In genomic region chr20:38601216-38602184, GRCh38 we compare ENCODE assay signal across 1 cellular context.
A peak's percentile ranks its signal among the peaks of the same experiment; 100 is the strongest.
TF ChIP-seq lines count a peak whose summit lies in the region.

Gene ARHGAP40 (plus strand): TSS chr20:38601809.

TF ChIP-seq in HepG2, 621 proteins besides CTCF, POLR2A, EP300 and RAD21 (continued from another document and continues in another):
- TF ChIP-seq, protein P1, sequence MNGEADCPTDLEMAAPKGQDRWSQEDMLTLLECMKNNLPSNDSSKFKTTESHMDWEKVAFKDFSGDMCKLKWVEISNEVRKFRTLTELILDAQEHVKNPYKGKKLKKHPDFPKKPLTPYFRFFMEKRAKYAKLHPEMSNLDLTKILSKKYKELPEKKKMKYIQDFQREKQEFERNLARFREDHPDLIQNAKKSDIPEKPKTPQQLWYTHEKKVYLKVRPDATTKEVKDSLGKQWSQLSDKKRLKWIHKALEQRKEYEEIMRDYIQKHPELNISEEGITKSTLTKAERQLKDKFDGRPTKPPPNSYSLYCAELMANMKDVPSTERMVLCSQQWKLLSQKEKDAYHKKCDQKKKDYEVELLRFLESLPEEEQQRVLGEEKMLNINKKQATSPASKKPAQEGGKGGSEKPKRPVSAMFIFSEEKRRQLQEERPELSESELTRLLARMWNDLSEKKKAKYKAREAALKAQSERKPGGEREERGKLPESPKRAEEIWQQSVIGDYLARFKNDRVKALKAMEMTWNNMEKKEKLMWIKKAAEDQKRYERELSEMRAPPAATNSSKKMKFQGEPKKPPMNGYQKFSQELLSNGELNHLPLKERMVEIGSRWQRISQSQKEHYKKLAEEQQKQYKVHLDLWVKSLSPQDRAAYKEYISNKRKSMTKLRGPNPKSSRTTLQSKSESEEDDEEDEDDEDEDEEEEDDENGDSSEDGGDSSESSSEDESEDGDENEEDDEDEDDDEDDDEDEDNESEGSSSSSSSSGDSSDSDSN (CRISPR knock-in tag; IDR thresholded peaks at IDR 0.05): peak; percentile 50; the same call in 1 of the 2 replicates
- TF ChIP-seq U2AF1 (optimal IDR thresholded peaks at IDR 0.05; ENCODE audit: low read depth, low read length): no peak
- no peak for TF ChIP-seq FOXO1 (CRISPR knock-in tag; IDR thresholded peaks at IDR 0.05)
- no peak; the same call in none of the 2 replicates for TF ChIP-seq SAP130 (CRISPR knock-in tag; IDR thresholded peaks at IDR 0.05; ENCODE audit: low read depth)
- peak; percentile 71; the same call in 1 of the 2 replicates for TF ChIP-seq ELK4 (CRISPR knock-in tag; IDR thresholded peaks at IDR 0.05; ENCODE audit: borderline replicate concordance)
- no peak for TF ChIP-seq ZNF75D (CRISPR knock-in tag; IDR thresholded peaks at IDR 0.05; ENCODE audit: borderline replicate concordance)
- no peak for TF ChIP-seq PAX8 (CRISPR knock-in tag; IDR thresholded peaks at IDR 0.05; ENCODE audit: borderline replicate concordance)
- TF ChIP-seq, protein P2, sequence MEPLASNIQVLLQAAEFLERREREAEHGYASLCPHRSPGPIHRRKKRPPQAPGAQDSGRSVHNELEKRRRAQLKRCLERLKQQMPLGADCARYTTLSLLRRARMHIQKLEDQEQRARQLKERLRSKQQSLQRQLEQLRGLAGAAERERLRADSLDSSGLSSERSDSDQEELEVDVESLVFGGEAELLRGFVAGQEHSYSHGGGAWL (CRISPR knock-in tag; IDR thresholded peaks at IDR 0.05): 0 out of 2 replicates have a peak, but pooled peaks have one; percentile 20
- TF ChIP-seq HES4 (CRISPR knock-in tag; IDR thresholded peaks at IDR 0.05; ENCODE audit: borderline replicate concordance): no peak
- TF ChIP-seq SAFB2 (CRISPR knock-in tag; IDR thresholded peaks at IDR 0.05; ENCODE audit: borderline replicate concordance, low read depth): 0 out of 2 replicates have a peak, but pooled peaks have one; percentile 35
- no peak; the same call in 1 of the 2 replicates for TF ChIP-seq ZNF746 (CRISPR knock-in tag; IDR thresholded peaks at IDR 0.05)
- TF ChIP-seq IKZF1 (IDR thresholded peaks at IDR 0.05): no peak
- TF ChIP-seq ZNF512 (CRISPR knock-in tag; IDR thresholded peaks at IDR 0.05): no peak; the same call in 1 of the 2 replicates
- TF ChIP-seq, protein P3, sequence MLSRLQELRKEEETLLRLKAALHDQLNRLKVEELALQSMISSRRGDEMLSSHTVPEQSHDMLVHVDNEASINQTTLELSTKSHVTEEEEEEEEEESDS (CRISPR knock-in tag; IDR thresholded peaks at IDR 0.05; ENCODE audit: borderline replicate concordance): no peak
- no peak for TF ChIP-seq E2F1 (CRISPR knock-in tag; IDR thresholded peaks at IDR 0.05)
- TF ChIP-seq NFIC (IDR thresholded peaks at IDR 0.05; ENCODE audit: low read length): no peak
- TF ChIP-seq, protein P4, sequence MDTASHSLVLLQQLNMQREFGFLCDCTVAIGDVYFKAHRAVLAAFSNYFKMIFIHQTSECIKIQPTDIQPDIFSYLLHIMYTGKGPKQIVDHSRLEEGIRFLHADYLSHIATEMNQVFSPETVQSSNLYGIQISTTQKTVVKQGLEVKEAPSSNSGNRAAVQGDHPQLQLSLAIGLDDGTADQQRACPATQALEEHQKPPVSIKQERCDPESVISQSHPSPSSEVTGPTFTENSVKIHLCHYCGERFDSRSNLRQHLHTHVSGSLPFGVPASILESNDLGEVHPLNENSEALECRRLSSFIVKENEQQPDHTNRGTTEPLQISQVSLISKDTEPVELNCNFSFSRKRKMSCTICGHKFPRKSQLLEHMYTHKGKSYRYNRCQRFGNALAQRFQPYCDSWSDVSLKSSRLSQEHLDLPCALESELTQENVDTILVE (CRISPR knock-in tag; IDR thresholded peaks at IDR 0.05): no peak
- no peak; the same call in 1 of the 2 replicates for TF ChIP-seq ZNF264 (CRISPR knock-in tag; IDR thresholded peaks at IDR 0.05)
- no peak for TF ChIP-seq ZFP36L1 (CRISPR knock-in tag; IDR thresholded peaks at IDR 0.05)
- TF ChIP-seq, protein P5, sequence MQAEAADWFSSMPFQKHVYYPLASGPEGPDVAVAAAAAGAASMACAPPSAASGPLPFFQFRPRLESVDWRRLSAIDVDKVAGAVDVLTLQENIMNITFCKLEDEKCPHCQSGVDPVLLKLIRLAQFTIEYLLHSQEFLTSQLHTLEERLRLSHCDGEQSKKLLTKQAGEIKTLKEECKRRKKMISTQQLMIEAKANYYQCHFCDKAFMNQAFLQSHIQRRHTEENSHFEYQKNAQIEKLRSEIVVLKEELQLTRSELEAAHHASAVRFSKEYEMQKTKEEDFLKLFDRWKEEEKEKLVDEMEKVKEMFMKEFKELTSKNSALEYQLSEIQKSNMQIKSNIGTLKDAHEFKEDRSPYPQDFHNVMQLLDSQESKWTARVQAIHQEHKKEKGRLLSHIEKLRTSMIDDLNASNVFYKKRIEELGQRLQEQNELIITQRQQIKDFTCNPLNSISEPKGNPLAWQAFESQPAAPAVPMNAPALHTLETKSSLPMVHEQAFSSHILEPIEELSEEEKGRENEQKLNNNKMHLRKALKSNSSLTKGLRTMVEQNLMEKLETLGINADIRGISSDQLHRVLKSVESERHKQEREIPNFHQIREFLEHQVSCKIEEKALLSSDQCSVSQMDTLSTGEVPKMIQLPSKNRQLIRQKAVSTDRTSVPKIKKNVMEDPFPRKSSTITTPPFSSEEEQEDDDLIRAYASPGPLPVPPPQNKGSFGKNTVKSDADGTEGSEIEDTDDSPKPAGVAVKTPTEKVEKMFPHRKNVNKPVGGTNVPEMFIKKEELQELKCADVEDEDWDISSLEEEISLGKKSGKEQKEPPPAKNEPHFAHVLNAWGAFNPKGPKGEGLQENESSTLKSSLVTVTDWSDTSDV (CRISPR knock-in tag; IDR thresholded peaks at IDR 0.05): peak; percentile 91; the same call in 1 of the 2 replicates
- TF ChIP-seq, protein P6, sequence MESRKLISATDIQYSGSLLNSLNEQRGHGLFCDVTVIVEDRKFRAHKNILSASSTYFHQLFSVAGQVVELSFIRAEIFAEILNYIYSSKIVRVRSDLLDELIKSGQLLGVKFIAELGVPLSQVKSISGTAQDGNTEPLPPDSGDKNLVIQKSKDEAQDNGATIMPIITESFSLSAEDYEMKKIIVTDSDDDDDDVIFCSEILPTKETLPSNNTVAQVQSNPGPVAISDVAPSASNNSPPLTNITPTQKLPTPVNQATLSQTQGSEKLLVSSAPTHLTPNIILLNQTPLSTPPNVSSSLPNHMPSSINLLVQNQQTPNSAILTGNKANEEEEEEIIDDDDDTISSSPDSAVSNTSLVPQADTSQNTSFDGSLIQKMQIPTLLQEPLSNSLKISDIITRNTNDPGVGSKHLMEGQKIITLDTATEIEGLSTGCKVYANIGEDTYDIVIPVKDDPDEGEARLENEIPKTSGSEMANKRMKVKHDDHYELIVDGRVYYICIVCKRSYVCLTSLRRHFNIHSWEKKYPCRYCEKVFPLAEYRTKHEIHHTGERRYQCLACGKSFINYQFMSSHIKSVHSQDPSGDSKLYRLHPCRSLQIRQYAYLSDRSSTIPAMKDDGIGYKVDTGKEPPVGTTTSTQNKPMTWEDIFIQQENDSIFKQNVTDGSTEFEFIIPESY (CRISPR knock-in tag; IDR thresholded peaks at IDR 0.05): no peak
- TF ChIP-seq FOSL1 (CRISPR knock-in tag; IDR thresholded peaks at IDR 0.05; ENCODE audit: borderline replicate concordance): 0 out of 2 replicates have a peak, but pooled peaks have one; percentile 25
- 0 out of 2 replicates have a peak, but pooled peaks have one; percentile 16 for TF ChIP-seq ZNF224 (CRISPR knock-in tag; IDR thresholded peaks at IDR 0.05)
- no peak for TF ChIP-seq ZZZ3 (CRISPR knock-in tag; IDR thresholded peaks at IDR 0.05; ENCODE audit: borderline replicate concordance)
- TF ChIP-seq, protein P7, sequence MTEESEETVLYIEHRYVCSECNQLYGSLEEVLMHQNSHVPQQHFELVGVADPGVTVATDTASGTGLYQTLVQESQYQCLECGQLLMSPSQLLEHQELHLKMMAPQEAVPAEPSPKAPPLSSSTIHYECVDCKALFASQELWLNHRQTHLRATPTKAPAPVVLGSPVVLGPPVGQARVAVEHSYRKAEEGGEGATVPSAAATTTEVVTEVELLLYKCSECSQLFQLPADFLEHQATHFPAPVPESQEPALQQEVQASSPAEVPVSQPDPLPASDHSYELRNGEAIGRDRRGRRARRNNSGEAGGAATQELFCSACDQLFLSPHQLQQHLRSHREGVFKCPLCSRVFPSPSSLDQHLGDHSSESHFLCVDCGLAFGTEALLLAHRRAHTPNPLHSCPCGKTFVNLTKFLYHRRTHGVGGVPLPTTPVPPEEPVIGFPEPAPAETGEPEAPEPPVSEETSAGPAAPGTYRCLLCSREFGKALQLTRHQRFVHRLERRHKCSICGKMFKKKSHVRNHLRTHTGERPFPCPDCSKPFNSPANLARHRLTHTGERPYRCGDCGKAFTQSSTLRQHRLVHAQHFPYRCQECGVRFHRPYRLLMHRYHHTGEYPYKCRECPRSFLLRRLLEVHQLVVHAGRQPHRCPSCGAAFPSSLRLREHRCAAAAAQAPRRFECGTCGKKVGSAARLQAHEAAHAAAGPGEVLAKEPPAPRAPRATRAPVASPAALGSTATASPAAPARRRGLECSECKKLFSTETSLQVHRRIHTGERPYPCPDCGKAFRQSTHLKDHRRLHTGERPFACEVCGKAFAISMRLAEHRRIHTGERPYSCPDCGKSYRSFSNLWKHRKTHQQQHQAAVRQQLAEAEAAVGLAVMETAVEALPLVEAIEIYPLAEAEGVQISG (CRISPR knock-in tag; IDR thresholded peaks at IDR 0.05): peak; percentile 20; the same call in 1 of the 2 replicates
- peak; percentile 73; the same call in 1 of the 2 replicates for TF ChIP-seq KDM1A (CRISPR knock-in tag; IDR thresholded peaks at IDR 0.05)
- TF ChIP-seq FOXA1 (IDR thresholded peaks at IDR 0.05): no peak
- TF ChIP-seq FOXA1 (CRISPR knock-in tag; IDR thresholded peaks at IDR 0.05): no peak
- TF ChIP-seq TFDP2 (CRISPR knock-in tag; IDR thresholded peaks at IDR 0.05): no peak
- TF ChIP-seq, protein P8, sequence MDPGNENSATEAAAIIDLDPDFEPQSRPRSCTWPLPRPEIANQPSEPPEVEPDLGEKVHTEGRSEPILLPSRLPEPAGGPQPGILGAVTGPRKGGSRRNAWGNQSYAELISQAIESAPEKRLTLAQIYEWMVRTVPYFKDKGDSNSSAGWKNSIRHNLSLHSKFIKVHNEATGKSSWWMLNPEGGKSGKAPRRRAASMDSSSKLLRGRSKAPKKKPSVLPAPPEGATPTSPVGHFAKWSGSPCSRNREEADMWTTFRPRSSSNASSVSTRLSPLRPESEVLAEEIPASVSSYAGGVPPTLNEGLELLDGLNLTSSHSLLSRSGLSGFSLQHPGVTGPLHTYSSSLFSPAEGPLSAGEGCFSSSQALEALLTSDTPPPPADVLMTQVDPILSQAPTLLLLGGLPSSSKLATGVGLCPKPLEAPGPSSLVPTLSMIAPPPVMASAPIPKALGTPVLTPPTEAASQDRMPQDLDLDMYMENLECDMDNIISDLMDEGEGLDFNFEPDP (CRISPR knock-in tag; conservative IDR thresholded peaks at IDR 0.05): no peak
- TF ChIP-seq ZNF652 (CRISPR knock-in tag; IDR thresholded peaks at IDR 0.05; ENCODE audit: borderline replicate concordance, low read depth): no peak
- peak; percentile 71; the same call in 1 of the 2 replicates for TF ChIP-seq ZSCAN20 (CRISPR knock-in tag; IDR thresholded peaks at IDR 0.05; ENCODE audit: borderline replicate concordance)
- TF ChIP-seq CENPBD1 (CRISPR knock-in tag; IDR thresholded peaks at IDR 0.05; ENCODE audit: borderline replicate concordance, low read depth): no peak
- no peak for TF ChIP-seq NCOR1 (IDR thresholded peaks at IDR 0.05; ENCODE audit: borderline replicate concordance, low read length)
- no peak for TF ChIP-seq ZMYM4 (CRISPR knock-in tag; IDR thresholded peaks at IDR 0.05)
- 0 out of 2 replicates have a peak, but pooled peaks have one; percentile 51 for TF ChIP-seq ZNF780A (CRISPR knock-in tag; IDR thresholded peaks at IDR 0.05)
- TF ChIP-seq, protein P9, sequence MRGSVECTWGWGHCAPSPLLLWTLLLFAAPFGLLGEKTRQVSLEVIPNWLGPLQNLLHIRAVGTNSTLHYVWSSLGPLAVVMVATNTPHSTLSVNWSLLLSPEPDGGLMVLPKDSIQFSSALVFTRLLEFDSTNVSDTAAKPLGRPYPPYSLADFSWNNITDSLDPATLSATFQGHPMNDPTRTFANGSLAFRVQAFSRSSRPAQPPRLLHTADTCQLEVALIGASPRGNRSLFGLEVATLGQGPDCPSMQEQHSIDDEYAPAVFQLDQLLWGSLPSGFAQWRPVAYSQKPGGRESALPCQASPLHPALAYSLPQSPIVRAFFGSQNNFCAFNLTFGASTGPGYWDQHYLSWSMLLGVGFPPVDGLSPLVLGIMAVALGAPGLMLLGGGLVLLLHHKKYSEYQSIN (CRISPR knock-in tag; IDR thresholded peaks at IDR 0.05; ENCODE audit: borderline replicate concordance): no peak
